Comparison of ENCODE assay signal across 19 cellular contexts in the genomic region with DNA sequence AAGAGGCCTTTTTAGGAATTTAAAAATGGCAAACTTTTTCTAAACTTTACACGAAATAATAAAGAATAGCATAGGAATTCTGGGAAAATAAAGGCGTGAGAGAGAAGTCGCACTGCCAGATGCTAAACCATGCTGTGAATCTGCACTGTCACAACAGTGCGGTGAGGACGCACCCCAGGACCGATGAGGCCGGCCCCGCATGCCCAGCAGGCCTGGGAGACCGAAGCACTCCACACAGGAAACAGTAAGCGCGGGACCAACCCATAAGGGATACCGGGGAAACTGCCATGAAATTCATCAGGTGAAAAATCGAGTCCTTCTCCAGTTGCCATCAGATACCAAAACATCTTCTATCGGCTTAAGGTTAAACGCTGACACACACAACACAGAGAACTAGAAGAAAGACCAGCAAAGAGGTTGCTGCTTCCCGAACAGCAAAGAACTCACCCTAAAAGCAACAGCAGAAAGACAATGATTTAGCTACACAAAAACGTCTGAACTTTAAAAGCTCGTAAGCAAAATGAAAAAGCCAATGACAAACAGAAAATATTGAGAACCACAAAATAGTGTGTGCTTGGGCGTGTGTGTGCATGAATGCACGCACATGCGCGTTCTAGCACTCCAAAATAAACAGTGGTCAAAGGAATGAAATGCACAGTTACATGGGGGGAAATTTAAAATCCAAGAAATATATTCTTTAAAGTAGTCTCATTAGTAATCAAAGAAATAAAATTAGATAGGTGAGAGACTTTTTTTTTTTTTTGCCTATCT. TPM values are rescaled to one million over a fixed set of nuclear protein-coding genes. Genes with fewer than 3 reads are reported as not detected.
A peak's percentile ranks its signal among the peaks of the same experiment; 100 is the strongest.
DNase-seq lines count a peak whose midpoint lies in the region; ATAC-seq, FAIRE-seq and TF ChIP-seq lines count a peak whose summit lies in the region.
"Had no signal": no experiment of that assay in that cellular context is flagged by ENCODE, and none has a peak within 500 bp of the region (broad histone marks: within the 10 kb centered on the region; RNA-seq: fewer than 3 reads in every experiment).

No MANE protein-coding gene starts in this region.

- peaks cover 11% of the 10 kb centered on the region for H3K36me3 Mint-ChIP-seq in GM23338 (ENCODE audit: low read depth)
- peaks cover 0 to 6% (median 0%) of the 10 kb centered on the region in 3 donors for H3K36me3 Mint-ChIP-seq in CD8-positive, alpha-beta memory T cell
- H3K36me3 Mint-ChIP-seq in CD4-positive, alpha-beta memory T cell: peaks cover 0 to 8% of the 10 kb centered on the region in 2 donors

- 84% methylated on average over 22 of the region's 22 CpGs; no CpG with 5 or more reads in 1 of the 2 experiments for WGBS in H1 (ENCODE audit: extremely low coverage in 1 of 2, insufficient coverage in 1 of 2, insufficient read length in 1 of 2, insufficient replicate concordance in 2 of 2, low coverage in 1 of 2, low lambda C conversion rate in 2 of 2, missing lambda C conversion rate in 1 of 2), 2 experiments

- H3K9ac ChIP-seq in H1 (replicated peaks in 1 of 4; ENCODE audit: extremely low read depth in 1 of 4, low read depth in 3 of 4, low read length in 3 of 4): no peak overlapping the region; a peak in 1 of 7 replicates

- POLR2A ChIA-PET in H1 (lab: Charles Lee; ENCODE audit: partially characterized antibody): no interaction called here
- POLR2A ChIA-PET in CD8-positive, alpha-beta memory T cell (lab: Charles Lee): no interaction called here
- POLR2A ChIA-PET in CD4-positive, alpha-beta memory T cell (lab: Charles Lee; ENCODE audit: partially characterized antibody): no interaction called here

- H3K9me2 ChIP-seq in GM23338 (ENCODE audit: insufficient read depth): no peaks in the 10 kb centered on the region

- no peak overlapping the region for H3K56ac ChIP-seq in H1 (replicated peaks; ENCODE audit: insufficient read length, low read depth, low read length)

- peaks cover 6% of the 10 kb centered on the region; the same call in 1 of the 2 replicates for H3F3A ChIP-seq in GM23338 (replicated peaks; ENCODE audit: low read depth)

- H3K36me3 ChIP-seq in GM23338 (ENCODE audit: insufficient read depth) (no peaks in the 10 kb centered on the region), RWPE2 (ENCODE audit: low read depth) (0 out of 2 replicates have a peak, but pooled peaks cover under 1% of the 10 kb centered on the region), H1 (ENCODE audit: control insufficient read depth in 2 of 4, insufficient read depth in 4 of 4, low read length in 3 of 4) (no peaks in the 10 kb centered on the region), osteoblast (ENCODE audit: insufficient read depth, low read length) (no peaks in the 10 kb centered on the region)
- no peaks in the 10 kb centered on the region for H3K36me3 ChIP-seq in CD8-positive, alpha-beta memory T cell (ENCODE audit: insufficient read depth, low read length)
- H3K36me3 ChIP-seq in CD4-positive, alpha-beta memory T cell (ENCODE audit: insufficient read depth, low read length): no peaks in the 10 kb centered on the region
- H3K36me3 ChIP-seq: Peyer's patch, SJCRH30 had no signal

- H3K23ac ChIP-seq in H1 (ENCODE audit: insufficient read length): no peak overlapping the region

- H3K4ac ChIP-seq in H1 (replicated peaks; ENCODE audit: insufficient read length, low read depth, low read length): no peak overlapping the region

- H3K14ac ChIP-seq in H1 (ENCODE audit: insufficient read length): no peak overlapping the region

- H2AK5ac ChIP-seq in H1 (ENCODE audit: low read depth, low read length): no peak overlapping the region

- H2BK5ac ChIP-seq in H1 (ENCODE audit: low read depth, low read length): no peak overlapping the region

- CTCF ChIA-PET in H1 (lab: Charles Lee; ENCODE audit: partially characterized antibody): interaction anchor here (1.8 kb wide), 1 partner anchor 91 kb away, joined by 3 read pairs; no protein-coding TSS in a partner anchor
- CTCF ChIA-PET in CD8-positive, alpha-beta memory T cell (lab: Charles Lee): no interaction called here
- CTCF ChIA-PET in CD4-positive, alpha-beta memory T cell (lab: Charles Lee; ENCODE audit: partially characterized antibody): no interaction called here

- peaks cover 59% of the 10 kb centered on the region for H3K4me1 Mint-ChIP-seq in GM23338
- peaks cover 4 to 7% (median 7%) of the 10 kb centered on the region in 3 donors for H3K4me1 Mint-ChIP-seq in CD8-positive, alpha-beta memory T cell
- H3K4me1 Mint-ChIP-seq in CD4-positive, alpha-beta memory T cell: no peaks in the 10 kb centered on the region

- peaks cover 58% of the 10 kb centered on the region for H3K79me2 ChIP-seq in GM23338 (replicated peaks; ENCODE audit: insufficient read depth)
- H3K79me2 ChIP-seq in H1 (ENCODE audit: control insufficient read depth in 1 of 2, insufficient read depth in 2 of 2, low read length in 2 of 2): peaks cover 0 to 23% of the 10 kb centered on the region in 2 experiments; a peak in 2 of 4 replicates
- peaks cover 56% of the 10 kb centered on the region for H3K79me2 ChIP-seq in osteoblast (ENCODE audit: insufficient read depth, low read length)

- H2AFZ ChIP-seq in GM23338 (no peak overlapping the region), H1 (ENCODE audit: low read length) (no peak overlapping the region), osteoblast (ENCODE audit: low read length) (no peak overlapping the region)

- peaks cover 9% of the 10 kb centered on the region for H3K27me3 Mint-ChIP-seq in GM23338 (ENCODE audit: insufficient read depth, low read depth, poor library complexity)
- peaks cover 0 to 3% of the 10 kb centered on the region in 2 donors for H3K27me3 Mint-ChIP-seq in CD8-positive, alpha-beta memory T cell
- no peaks in the 10 kb centered on the region for H3K27me3 Mint-ChIP-seq in CD4-positive, alpha-beta memory T cell

- ATAC-seq in GM23338: peak; percentile 22
- no peak for ATAC-seq in RWPE2 (ENCODE audit: low read depth)
- ATAC-seq in GM21515 (IDR thresholded peaks at IDR 0.05; ENCODE audit: unreplicated experiment): no peak
- ATAC-seq in HG02938 (IDR thresholded peaks at IDR 0.05; ENCODE audit: unreplicated experiment): no peak

- H3K27me3 ChIP-seq in GM23338 (ENCODE audit: insufficient read depth) (no peaks in the 10 kb centered on the region), RWPE2 (ENCODE audit: insufficient read depth, poor library complexity, severe bottlenecking) (no peaks in the 10 kb centered on the region), H1 (replicated peaks in 1 of 4; ENCODE audit: control insufficient read depth in 3 of 4, extremely low read depth in 1 of 4, insufficient read depth in 3 of 4, low read length in 3 of 4) (no peaks in the 10 kb centered on the region; a peak in 1 of 7 replicates), osteoblast (ENCODE audit: insufficient read depth, low read length) (no peaks in the 10 kb centered on the region)
- no peaks in the 10 kb centered on the region for H3K27me3 ChIP-seq in CD8-positive, alpha-beta memory T cell (ENCODE audit: insufficient read depth, low read length, poor library complexity, severe bottlenecking)
- no peaks in the 10 kb centered on the region for H3K27me3 ChIP-seq in CD4-positive, alpha-beta memory T cell (ENCODE audit: insufficient read depth, low read length)
- H3K27me3 ChIP-seq: BE2C, Peyer's patch, SJCRH30 had no signal

- no peak overlapping the region for H3K4me2 ChIP-seq in GM23338
- H3K4me2 ChIP-seq in H1 (ENCODE audit: insufficient read depth in 1 of 2, low read depth in 2 of 2, low read length in 2 of 2): no peak overlapping the region
- no peak overlapping the region for H3K4me2 ChIP-seq in osteoblast (ENCODE audit: insufficient read depth, low read length)

- H2BK120ac ChIP-seq in H1 (replicated peaks; ENCODE audit: low read depth, low read length): no peak overlapping the region

- H2BK12ac ChIP-seq in H1 (ENCODE audit: low read depth, low read length): no peak overlapping the region

- FAIRE-seq in H1 (lab: Jason Lieb, UNC): peak; percentile 39
- FAIRE-seq: GM18507 had no signal

- H3K23me2 ChIP-seq in H1 (ENCODE audit: low read depth, low read length): no peaks in the 10 kb centered on the region

- H3K4me3 ChIP-seq in GM23338 (no peak overlapping the region), RWPE2 (ENCODE audit: severe bottlenecking) (no peak overlapping the region), H1 (ENCODE audit: extremely low read depth in 1 of 4, insufficient read depth in 2 of 4, low read depth in 3 of 4, low read length in 4 of 4) (no peak overlapping the region), osteoblast (ENCODE audit: insufficient read depth, low read length) (no peak overlapping the region)
- H3K4me3 ChIP-seq in CD8-positive, alpha-beta memory T cell (ENCODE audit: low read length): no peak overlapping the region
- H3K4me3 ChIP-seq in CD4-positive, alpha-beta memory T cell (ENCODE audit: low read length in 2 of 2): no peak overlapping the region
- H3K4me3 ChIP-seq: Peyer's patch, SJCRH30 had no signal

- peak; percentile 35 for DNase-seq in GM23338 (ENCODE audit: low spot score)
- DNase-seq in RWPE2 (ENCODE audit: low spot score): no peak
- no peak for DNase-seq in H1 (ENCODE audit: low read depth in 1 of 2, low spot score in 2 of 2)
- no peak for DNase-seq in osteoblast (ENCODE audit: insufficient read length, low spot score, missing footprints)
- no peak for DNase-seq in CD8-positive, alpha-beta memory T cell
- DNase-seq in CD4-positive, alpha-beta memory T cell: no peak
- DNase-seq: ACHN, BE2C, DMS 273 treated with DMSO at 0.1 percent for 48 hours, EL, HFFc6, NCI-H1436, NCI-H2029 treated with DMSO at 0.1 percent for 48 hours, NCI-H510A treated with DMSO at 0.1 percent for 48 hours, Peyer's patch, SJCRH30 had no signal

- H4K91ac ChIP-seq in H1 (replicated peaks; ENCODE audit: insufficient read length, low read length): no peak overlapping the region

- no peak overlapping the region for H2BK15ac ChIP-seq in H1 (ENCODE audit: low read length)

- no peak overlapping the region for H3K18ac ChIP-seq in H1 (ENCODE audit: extremely low read depth, low read length)

- intact Hi-C loops in CD4-positive, alpha-beta memory T cell (cut with micrococcal nuclease): no loop called here

- no peak for TF ChIP-seq CTCF in GM23338 (conservative IDR thresholded peaks at IDR 0.05; ENCODE audit: low read depth in 2 of 2)
- no peak for TF ChIP-seq CTCF in RWPE2 (IDR thresholded peaks at IDR 0.05; ENCODE audit: poor library complexity, severe bottlenecking)
- TF ChIP-seq CTCF in H1 (IDR thresholded peaks at IDR 0.05; ENCODE audit: control extremely low read depth in 1 of 3, insufficient read depth in 1 of 3, low read depth in 1 of 3, low read length in 3 of 3): no peak
- TF ChIP-seq CTCF in osteoblast (IDR thresholded peaks at IDR 0.05; ENCODE audit: extremely low read depth, low read depth, low read length): no peak

- H3K4me1 ChIP-seq in GM23338 (ENCODE audit: insufficient read depth): peaks cover 21% of the 10 kb centered on the region
- peaks cover 33% of the 10 kb centered on the region for H3K4me1 ChIP-seq in RWPE2 (ENCODE audit: insufficient read depth, poor library complexity, severe bottlenecking)
- H3K4me1 ChIP-seq in H1 (replicated peaks in 1 of 4; ENCODE audit: control insufficient read depth in 3 of 4, insufficient read depth in 4 of 4, low read length in 3 of 4): peaks cover 11 to 16% (median 14%) of the 10 kb centered on the region in 4 experiments
- H3K4me1 ChIP-seq in osteoblast (ENCODE audit: insufficient read depth, low read length): peaks cover 25% of the 10 kb centered on the region
- H3K4me1 ChIP-seq in CD8-positive, alpha-beta memory T cell (ENCODE audit: insufficient read depth, low read length): no peaks in the 10 kb centered on the region
- no peaks in the 10 kb centered on the region for H3K4me1 ChIP-seq in CD4-positive, alpha-beta memory T cell (ENCODE audit: insufficient read depth, low read length)

- H3K9me3 ChIP-seq in RWPE2 (ENCODE audit: severe bottlenecking) (no peaks in the 10 kb centered on the region), H1 (ENCODE audit: insufficient read depth in 2 of 2, low read depth in 1 of 2, low read length in 1 of 2) (0 out of 4 replicates have a peak, but pooled peaks cover 0 to 2% of the 10 kb centered on the region in 2 experiments), osteoblast (ENCODE audit: low read depth, low read length) (no peaks in the 10 kb centered on the region)
- no peaks in the 10 kb centered on the region for H3K9me3 ChIP-seq in CD8-positive, alpha-beta memory T cell (ENCODE audit: low read length)
- H3K9me3 ChIP-seq in CD4-positive, alpha-beta memory T cell (ENCODE audit: control insufficient read depth in 1 of 2, low read length in 2 of 2): no peaks in the 10 kb centered on the region
- H3K9me3 ChIP-seq: BE2C, Peyer's patch had no signal

- no peak overlapping the region for H4K8ac ChIP-seq in H1 (ENCODE audit: extremely low read depth, insufficient read depth, low read length)

- H3K4me3 Mint-ChIP-seq in GM23338: no peak overlapping the region
- no peak overlapping the region for H3K4me3 Mint-ChIP-seq in CD8-positive, alpha-beta memory T cell
- no peak overlapping the region for H3K4me3 Mint-ChIP-seq in CD4-positive, alpha-beta memory T cell
- H3K4me3 Mint-ChIP-seq: HFFc6 had no signal

- peaks cover 15% of the 10 kb centered on the region for H4K20me1 ChIP-seq in GM23338 (replicated peaks; ENCODE audit: insufficient read depth)
- peaks cover 0 to 1% of the 10 kb centered on the region in 2 experiments for H4K20me1 ChIP-seq in H1 (replicated peaks in 1 of 2; ENCODE audit: control insufficient read depth in 1 of 2, insufficient read depth in 2 of 2, low read length in 2 of 2)
- H4K20me1 ChIP-seq in osteoblast (ENCODE audit: insufficient read depth, low read length): no peaks in the 10 kb centered on the region

- H3K9me3 Mint-ChIP-seq in GM23338: peaks cover 3% of the 10 kb centered on the region
- peaks cover under 1 to 9% (median under 1%) of the 10 kb centered on the region in 5 donors for H3K9me3 Mint-ChIP-seq in CD8-positive, alpha-beta memory T cell
- peaks cover 0 to 7% (median 2%) of the 10 kb centered on the region in 8 donors for H3K9me3 Mint-ChIP-seq in CD4-positive, alpha-beta memory T cell

- H3K27ac ChIP-seq in GM23338 (ENCODE audit: low read depth) (peak overlapping the region; percentile 66; the same call in 1 of the 2 replicates), RWPE2 (ENCODE audit: poor library complexity, severe bottlenecking) (peak overlapping the region; percentile 19), H1 (ENCODE audit: low read depth, low read length) (no peak overlapping the region), osteoblast (ENCODE audit: low read depth, low read length) (peak overlapping the region; percentile 84)
- no peak overlapping the region for H3K27ac ChIP-seq in CD8-positive, alpha-beta memory T cell (ENCODE audit: low read depth, low read length)
- no peak overlapping the region for H3K27ac ChIP-seq in CD4-positive, alpha-beta memory T cell (ENCODE audit: low read depth, low read length)
- H3K27ac ChIP-seq: Peyer's patch, SJCRH30 had no signal

- no peak overlapping the region for H4K5ac ChIP-seq in H1 (ENCODE audit: insufficient read length, low read depth, low read length)

- H3K79me1 ChIP-seq in H1 (ENCODE audit: low read depth, low read length): peaks cover 10% of the 10 kb centered on the region; the same call in 1 of the 2 replicates

- no peak for TF ChIP-seq POLR2A in H1 (IDR thresholded peaks at IDR 0.05; ENCODE audit: control extremely low read depth in 1 of 2, low read depth in 2 of 2, low read length in 2 of 2)

- H2BK20ac ChIP-seq in H1 (ENCODE audit: low read length): no peak overlapping the region

- H3K27ac Mint-ChIP-seq in GM23338: no peak overlapping the region; the same call in none of the 2 replicates
- no peak overlapping the region for H3K27ac Mint-ChIP-seq in CD8-positive, alpha-beta memory T cell
- no peak overlapping the region for H3K27ac Mint-ChIP-seq in CD4-positive, alpha-beta memory T cell
- H3K27ac Mint-ChIP-seq: HFFc6 had no signal

- TF ChIP-seq EP300 in H1 (IDR thresholded peaks at IDR 0.05; ENCODE audit: borderline replicate concordance in 1 of 2, low read depth in 2 of 2, low read length in 2 of 2): no peak

- no peak for TF ChIP-seq RAD21 in H1 (IDR thresholded peaks at IDR 0.05 in 1 of 2, conservative IDR thresholded peaks at IDR 0.05 in 1 of 2; ENCODE audit: low read depth in 2 of 2, low read length in 2 of 2)

RNA-seq across cellular contexts. Expression of a gene that starts 15.4 kb away (rescaled TPM):
- total RNA-seq in GM23338 (2014; rRNA removed; shearing (Covaris generic)): 4.0 and 4.2 TPM in 2 replicates
- polyA plus RNA-seq in GM23338 (2016; fragmentation: Nextera tagmentation; extraction: Ambion mirVana) (0.61 and 0.68 TPM in 2 replicates), H1 (2011; rRNA removed) (0.23 TPM in 1 of 2 replicates, not detected in the other)
- total RNA-seq in H1 (2021; fragmentation: NEBNext Ultra II Directional; extraction: Animal tissue kit (Norgen Biotek cat#: 25700)): 0.34 and 0.97 TPM in 2 replicates
- 0.12 TPM for polyA plus RNA-seq in H1 (2011; cell fraction: cytosol; rRNA removed)
- polyA plus RNA-seq in H1 (2011; cell fraction: nucleus; rRNA removed): 0.30 TPM
- 0.51 to 0.72 TPM (median 0.62 TPM) in 4 replicates for polyA plus RNA-seq in H1 (2012, experiment 1 of 2)
- polyA plus RNA-seq in H1 (2012, experiment 2 of 2): 0.14 TPM
- polyA plus RNA-seq in H1 (2013, experiment 1 of 2): 0.16 TPM
- 0.18 TPM for polyA plus RNA-seq in H1 (2013, experiment 2 of 2)
- polyA minus RNA-seq in H1 (2011; rRNA and poly(A)+ RNA removed): 2.4 and 2.5 TPM in 2 replicates
- not detected for polyA minus RNA-seq in H1 (2011; cell fraction: cytosol; rRNA and poly(A)+ RNA removed)
- 7.8 TPM for polyA minus RNA-seq in H1 (2011; cell fraction: nucleus; rRNA and poly(A)+ RNA removed)
- 3.3 and 4.1 TPM in 2 replicates for total RNA-seq in osteoblast
- total RNA-seq in CD8-positive, alpha-beta memory T cell: under 1 TPM; 0.13 to 0.60 TPM
- polyA plus RNA-seq in CD8-positive, alpha-beta memory T cell: 0.15 TPM
- under 1 TPM; 0.30 to 0.41 TPM for total RNA-seq in CD4-positive, alpha-beta memory T cell
- polyA plus RNA-seq in CD4-positive, alpha-beta memory T cell: under 1 TPM; 0.39 to 0.41 TPM

RNA-seq across cellular contexts. Expression of a gene that starts 55.9 kb away (rescaled TPM):
- 25.3 and 25.6 TPM in 2 replicates for total RNA-seq in GM23338 (2014; rRNA removed; shearing (Covaris generic))
- polyA plus RNA-seq in GM23338 (2016; fragmentation: Nextera tagmentation; extraction: Ambion mirVana) (9.4 and 12.5 TPM in 2 replicates), H1 (2011; rRNA removed) (8.8 and 13.8 TPM in 2 replicates)
- 24.4 and 25.7 TPM in 2 replicates for total RNA-seq in H1 (2021; fragmentation: NEBNext Ultra II Directional; extraction: Animal tissue kit (Norgen Biotek cat#: 25700))
- polyA plus RNA-seq in H1 (2011; cell fraction: cytosol; rRNA removed): 12.1 TPM
- 22.2 TPM for polyA plus RNA-seq in H1 (2011; cell fraction: nucleus; rRNA removed)
- polyA plus RNA-seq in H1 (2012, experiment 1 of 2): 12.7 to 16.1 TPM (median 13.3 TPM) in 4 replicates
- polyA plus RNA-seq in H1 (2012, experiment 2 of 2): 7.8 TPM
- 9.1 TPM for polyA plus RNA-seq in H1 (2013, experiment 1 of 2)
- 8.6 TPM for polyA plus RNA-seq in H1 (2013, experiment 2 of 2)
- 22.4 and 29.4 TPM in 2 replicates for polyA minus RNA-seq in H1 (2011; rRNA and poly(A)+ RNA removed)
- polyA minus RNA-seq in H1 (2011; cell fraction: cytosol; rRNA and poly(A)+ RNA removed): 9.8 TPM
- polyA minus RNA-seq in H1 (2011; cell fraction: nucleus; rRNA and poly(A)+ RNA removed): 37.0 TPM
- 112 and 113 TPM in 2 replicates for total RNA-seq in osteoblast
- 1 to 10 TPM; 4.6 to 4.7 TPM for total RNA-seq in CD8-positive, alpha-beta memory T cell
- polyA plus RNA-seq in CD8-positive, alpha-beta memory T cell: 3.6 TPM
- total RNA-seq in CD4-positive, alpha-beta memory T cell: 10 to 100 TPM in 1 of 2 experiments, 1 to 10 TPM in 1; 9.7 to 10.6 TPM
- polyA plus RNA-seq in CD4-positive, alpha-beta memory T cell: 1 to 10 TPM; 1.1 to 3.4 TPM

Comparison
In these comparisons a context has a peak if more than half of its experiments do, and no peak if none do; other contexts are left out.
1. H3K27ac ChIP-seq: peak in GM23338 (single experiment), RWPE2 (single experiment) and osteoblast (single experiment); none in H1 (single experiment), CD8-positive, alpha-beta memory T cell (single experiment) and CD4-positive, alpha-beta memory T cell (single experiment).